In the genomic region with DNA sequence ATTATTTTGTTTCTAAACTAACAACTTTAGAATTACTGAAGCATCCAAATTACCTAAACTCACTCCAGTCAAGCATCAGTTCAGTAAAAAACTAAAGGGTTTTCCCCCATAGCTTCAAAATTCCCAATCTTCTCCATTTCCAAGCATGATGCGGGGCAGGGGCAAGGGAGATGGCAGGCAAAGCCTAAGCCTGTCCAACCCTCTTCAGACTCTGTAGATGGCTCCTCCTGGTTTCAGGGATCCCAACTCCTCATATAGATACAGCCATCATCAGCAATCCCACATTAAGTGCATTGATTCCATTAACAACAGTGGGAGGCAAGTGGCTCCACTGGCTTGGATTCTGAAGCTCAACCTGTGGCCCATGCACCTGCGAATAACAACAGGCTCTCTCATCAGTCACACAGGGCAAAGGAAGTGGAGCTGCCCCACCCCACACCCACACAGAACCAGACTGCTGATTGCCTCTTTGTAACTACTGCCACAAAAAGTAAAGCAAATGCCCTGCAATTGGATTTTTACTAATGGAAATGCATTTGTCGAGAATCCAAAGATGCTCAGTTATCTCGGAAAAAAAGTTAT, we compare ENCODE assay signal across 10 cellular contexts. TPM values are rescaled to one million over a fixed set of nuclear protein-coding genes. Genes with fewer than 3 reads are reported as not detected.
DNase-seq lines count a peak whose midpoint lies in the region; ATAC-seq and TF ChIP-seq lines count a peak whose summit lies in the region.
"Had no signal": no experiment of that assay in that cellular context is flagged by ENCODE, and none has a peak within 500 bp of the region (broad histone marks: within the 10 kb centered on the region; RNA-seq: fewer than 3 reads in every experiment).

No MANE protein-coding gene starts in this region.

- POLR2A ChIA-PET in activated naive CD8-positive, alpha-beta T cell treated with anti-CD3 and anti-CD28 coated beads, Interleukin-2, amount 10 ng/mL, durations not matched to agents 7 days and 5 days (lab: Charles Lee) = interaction anchor here (0.7 to 2.0 kb wide), 3 partner anchors 15 to 325 kb away, joined by 3 to 8 read pairs (median 7); a partner anchor contains a TSS
- POLR2A ChIA-PET in PC-9 (lab: Charles Lee; ENCODE audit: unreplicated experiment) = no interaction called here

- H4K20me1 ChIP-seq in GM23338 (replicated peaks; ENCODE audit: insufficient read depth) (no peaks in the 10 kb centered on the region), PC-9 (ENCODE audit: insufficient read depth) (no peaks in the 10 kb centered on the region)

- H3K4me3 ChIP-seq in GM23338 (peak overlapping the region; percentile 25), tibial nerve (no peak overlapping the region), PC-9 (no peak overlapping the region)

- CTCF ChIA-PET in PC-9 (lab: Charles Lee) = no interaction called here

- no peaks in the 10 kb centered on the region for H3K9me2 ChIP-seq in GM23338 (ENCODE audit: insufficient read depth)
- H3K9me2 ChIP-seq in PC-9 (ENCODE audit: insufficient read depth) = no peaks in the 10 kb centered on the region

- H3K4me1 Mint-ChIP-seq in GM23338 = peaks cover 48% of the 10 kb centered on the region
- peaks cover 18% of the 10 kb centered on the region for H3K4me1 Mint-ChIP-seq in activated naive CD8-positive, alpha-beta T cell treated with anti-CD3 and anti-CD28 coated beads, Interleukin-2, amount 10 ng/mL, durations not matched to agents 7 days and 5 days

- no peak for TF ChIP-seq EP300 in tibial nerve (IDR thresholded peaks at IDR 0.05)

- DNase-seq in GM23338 (ENCODE audit: low spot score) = peak; percentile 65
- peak; percentile 43 for DNase-seq in activated naive CD8-positive, alpha-beta T cell treated with anti-CD3 and anti-CD28 coated beads, Interleukin-2, amount 10 ng/mL, durations not matched to agents 7 days and 5 days
- peak in 2 of 3 experiments; percentile 7 to 24 for DNase-seq in stimulated activated CD4-positive, alpha-beta T cell treated with anti-CD3 and anti-CD28 coated beads, TNF-alpha, amount 100 ng/mL, for 24 hours (ENCODE audit: low read depth in 3 of 3)
- no peak for DNase-seq in tibial nerve (ENCODE audit: low spot score in 2 of 2)
- no peak for DNase-seq in PC-9
- DNase-seq: anterior cingulate cortex had no signal

- peaks cover 2% of the 10 kb centered on the region for H3K27me3 Mint-ChIP-seq in GM23338 (ENCODE audit: insufficient read depth, low read depth, poor library complexity)
- H3K27me3 Mint-ChIP-seq in activated naive CD8-positive, alpha-beta T cell treated with anti-CD3 and anti-CD28 coated beads, Interleukin-2, amount 10 ng/mL, durations not matched to agents 7 days and 5 days = no peaks in the 10 kb centered on the region

- 76 to 77% methylated on average over 4 of the region's 4 CpGs for WGBS in tibial nerve, 2 donors

- no peak for TF ChIP-seq CTCF in GM23338 (conservative IDR thresholded peaks at IDR 0.05; ENCODE audit: low read depth in 2 of 2)
- no peak for TF ChIP-seq CTCF in tibial nerve (IDR thresholded peaks at IDR 0.05)
- no peak for TF ChIP-seq CTCF in PC-9 (conservative IDR thresholded peaks at IDR 0.05)

- no peak for TF ChIP-seq POLR2A in tibial nerve (IDR thresholded peaks at IDR 0.05)

- H3K36me3 ChIP-seq in GM23338 (ENCODE audit: insufficient read depth) (no peaks in the 10 kb centered on the region), tibial nerve (no peaks in the 10 kb centered on the region), PC-9 (ENCODE audit: low read depth) (no peaks in the 10 kb centered on the region)

- peak overlapping the region; percentile 83 for H3K27ac Mint-ChIP-seq in GM23338
- peak overlapping the region; percentile 18 for H3K27ac Mint-ChIP-seq in activated naive CD8-positive, alpha-beta T cell treated with anti-CD3 and anti-CD28 coated beads, Interleukin-2, amount 10 ng/mL, durations not matched to agents 7 days and 5 days

- ATAC-seq in GM23338 (peak; percentile 74), GM18519 (IDR thresholded peaks at IDR 0.05; ENCODE audit: low FRiP score, unreplicated experiment) (no peak), HG02973 (IDR thresholded peaks at IDR 0.05; ENCODE audit: unreplicated experiment) (no peak)
- ATAC-seq in activated CD4-positive, CD25-positive, alpha-beta regulatory T cell treated with anti-CD3 and anti-CD28 coated beads, Interleukin-2, amount 50 U/mL, for 24 hours = peak; percentile 78 to 79
- ATAC-seq in activated naive CD8-positive, alpha-beta T cell treated with anti-CD3 and anti-CD28 coated beads, Interleukin-2, amount 10 ng/mL, durations not matched to agents 7 days and 5 days (ENCODE audit: low read depth) = peak; percentile 87

- peaks cover 43% of the 10 kb centered on the region for H3K4me1 ChIP-seq in GM23338 (ENCODE audit: insufficient read depth)
- no peaks in the 10 kb centered on the region for H3K4me1 ChIP-seq in tibial nerve
- H3K4me1 ChIP-seq in PC-9 (replicated peaks; ENCODE audit: insufficient read depth) = no peaks in the 10 kb centered on the region

- H3K36me3 Mint-ChIP-seq in GM23338 (ENCODE audit: low read depth) = no peaks in the 10 kb centered on the region
- H3K36me3 Mint-ChIP-seq in activated naive CD8-positive, alpha-beta T cell treated with anti-CD3 and anti-CD28 coated beads, Interleukin-2, amount 10 ng/mL, durations not matched to agents 7 days and 5 days = peaks cover 10% of the 10 kb centered on the region

- intact Hi-C loops in PC-9 (cut with micrococcal nuclease; ENCODE audit: unreplicated experiment) = no loop called here

- no peaks in the 10 kb centered on the region for H3K27me3 ChIP-seq in GM23338 (ENCODE audit: insufficient read depth)
- no peaks in the 10 kb centered on the region for H3K27me3 ChIP-seq in tibial nerve
- H3K27me3 ChIP-seq in PC-9 (ENCODE audit: insufficient read depth, low read depth) = no peaks in the 10 kb centered on the region

- no peaks in the 10 kb centered on the region for H3K9me3 ChIP-seq in tibial nerve
- H3K9me3 ChIP-seq in PC-9 (ENCODE audit: insufficient read depth, low read depth) = no peaks in the 10 kb centered on the region

- H3K4me3 Mint-ChIP-seq in GM23338 = peak overlapping the region; percentile 53
- peak overlapping the region; percentile 56 for H3K4me3 Mint-ChIP-seq in activated naive CD8-positive, alpha-beta T cell treated with anti-CD3 and anti-CD28 coated beads, Interleukin-2, amount 10 ng/mL, durations not matched to agents 7 days and 5 days

- H3K79me2 ChIP-seq in GM23338 (replicated peaks; ENCODE audit: insufficient read depth) (peaks cover 32% of the 10 kb centered on the region), PC-9 (ENCODE audit: low read depth) (peaks cover 4% of the 10 kb centered on the region; the same call in 1 of the 2 replicates)

- H3K9me3 Mint-ChIP-seq in GM23338 = no peaks in the 10 kb centered on the region
- no peaks in the 10 kb centered on the region for H3K9me3 Mint-ChIP-seq in activated naive CD8-positive, alpha-beta T cell treated with anti-CD3 and anti-CD28 coated beads, Interleukin-2, amount 10 ng/mL, durations not matched to agents 7 days and 5 days

- peak overlapping the region; percentile 57 for H3K4me2 ChIP-seq in GM23338
- no peak overlapping the region for H3K4me2 ChIP-seq in PC-9

- H3K27ac ChIP-seq in GM23338 (ENCODE audit: low read depth) = peak overlapping the region; percentile 60
- no peak overlapping the region for H3K27ac ChIP-seq in tibial nerve
- no peak overlapping the region for H3K27ac ChIP-seq in PC-9
- H3K27ac ChIP-seq: RWPE1 had no signal

- no TSS peak for BruUV-seq in PC-9 (replicated peaks; lab: Mats Ljungman, UMichigan)

- H2AFZ ChIP-seq in GM23338 (no peak overlapping the region), PC-9 (no peak overlapping the region)

- no peaks in the 10 kb centered on the region for H3F3A ChIP-seq in GM23338 (replicated peaks; ENCODE audit: low read depth)
- H3F3A ChIP-seq in PC-9 (ENCODE audit: insufficient read depth, low read depth) = no peaks in the 10 kb centered on the region

TF ChIP-seq in GM23338, 12 proteins besides CTCF, POLR2A, EP300 and RAD21 (continues in another document):
- no peak for TF ChIP-seq CREB1 (CRISPR knock-in tag; IDR thresholded peaks at IDR 0.05; ENCODE audit: low read depth)
- no peak for TF ChIP-seq JUNB (IDR thresholded peaks at IDR 0.05; ENCODE audit: unreplicated experiment)
- TF ChIP-seq STAT1 (IDR thresholded peaks at IDR 0.05; ENCODE audit: unreplicated experiment) = no peak
- TF ChIP-seq, protein P1, sequence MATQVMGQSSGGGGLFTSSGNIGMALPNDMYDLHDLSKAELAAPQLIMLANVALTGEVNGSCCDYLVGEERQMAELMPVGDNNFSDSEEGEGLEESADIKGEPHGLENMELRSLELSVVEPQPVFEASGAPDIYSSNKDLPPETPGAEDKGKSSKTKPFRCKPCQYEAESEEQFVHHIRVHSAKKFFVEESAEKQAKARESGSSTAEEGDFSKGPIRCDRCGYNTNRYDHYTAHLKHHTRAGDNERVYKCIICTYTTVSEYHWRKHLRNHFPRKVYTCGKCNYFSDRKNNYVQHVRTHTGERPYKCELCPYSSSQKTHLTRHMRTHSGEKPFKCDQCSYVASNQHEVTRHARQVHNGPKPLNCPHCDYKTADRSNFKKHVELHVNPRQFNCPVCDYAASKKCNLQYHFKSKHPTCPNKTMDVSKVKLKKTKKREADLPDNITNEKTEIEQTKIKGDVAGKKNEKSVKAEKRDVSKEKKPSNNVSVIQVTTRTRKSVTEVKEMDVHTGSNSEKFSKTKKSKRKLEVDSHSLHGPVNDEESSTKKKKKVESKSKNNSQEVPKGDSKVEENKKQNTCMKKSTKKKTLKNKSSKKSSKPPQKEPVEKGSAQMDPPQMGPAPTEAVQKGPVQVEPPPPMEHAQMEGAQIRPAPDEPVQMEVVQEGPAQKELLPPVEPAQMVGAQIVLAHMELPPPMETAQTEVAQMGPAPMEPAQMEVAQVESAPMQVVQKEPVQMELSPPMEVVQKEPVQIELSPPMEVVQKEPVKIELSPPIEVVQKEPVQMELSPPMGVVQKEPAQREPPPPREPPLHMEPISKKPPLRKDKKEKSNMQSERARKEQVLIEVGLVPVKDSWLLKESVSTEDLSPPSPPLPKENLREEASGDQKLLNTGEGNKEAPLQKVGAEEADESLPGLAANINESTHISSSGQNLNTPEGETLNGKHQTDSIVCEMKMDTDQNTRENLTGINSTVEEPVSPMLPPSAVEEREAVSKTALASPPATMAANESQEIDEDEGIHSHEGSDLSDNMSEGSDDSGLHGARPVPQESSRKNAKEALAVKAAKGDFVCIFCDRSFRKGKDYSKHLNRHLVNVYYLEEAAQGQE (IDR thresholded peaks at IDR 0.05; ENCODE audit: unreplicated experiment) = no peak

RNA-seq across cellular contexts. Expression of a gene that starts 14.9 kb away (rescaled TPM):
- total RNA-seq in GM23338 (2014; rRNA removed; shearing (Covaris generic)) = 19.0 and 24.0 TPM in 2 replicates
- polyA plus RNA-seq in GM23338 (2016; fragmentation: Nextera tagmentation; extraction: Ambion mirVana) = 4.9 and 5.3 TPM in 2 replicates
- total RNA-seq in activated naive CD8-positive, alpha-beta T cell treated with anti-CD3 and anti-CD28 coated beads, Interleukin-2, amount 10 ng/mL, durations not matched to agents 7 days and 5 days = 10 to 100 TPM; 29.5 to 30.8 TPM
- 10 to 100 TPM; 15.5 to 31.2 (median 18.2) TPM for total RNA-seq in tibial nerve
- 14.3 and 15.2 TPM in 2 replicates for total RNA-seq in PC-9 (2021)

Comparison
In these comparisons a context has a peak if more than half of its experiments do, and no peak if none do; other contexts are left out.
1. ATAC-seq: peak in GM23338 (single experiment), activated CD4-positive, CD25-positive, alpha-beta regulatory T cell treated with anti-CD3 and anti-CD28 coated beads, Interleukin-2, amount 50 U/mL, for 24 hours (2 of 2) and activated naive CD8-positive, alpha-beta T cell treated with anti-CD3 and anti-CD28 coated beads, Interleukin-2, amount 10 ng/mL, durations not matched to agents 7 days and 5 days (single experiment); none in GM18519 (single experiment) and HG02973 (single experiment).
2. DNase-seq: peak in GM23338 (single experiment), activated naive CD8-positive, alpha-beta T cell treated with anti-CD3 and anti-CD28 coated beads, Interleukin-2, amount 10 ng/mL, durations not matched to agents 7 days and 5 days (single experiment) and stimulated activated CD4-positive, alpha-beta T cell treated with anti-CD3 and anti-CD28 coated beads, TNF-alpha, amount 100 ng/mL, for 24 hours (2 of 3); none in tibial nerve (0 of 2) and PC-9 (0 of 2).